ENCODE assay signal across 1 cellular context in the genomic region with DNA sequence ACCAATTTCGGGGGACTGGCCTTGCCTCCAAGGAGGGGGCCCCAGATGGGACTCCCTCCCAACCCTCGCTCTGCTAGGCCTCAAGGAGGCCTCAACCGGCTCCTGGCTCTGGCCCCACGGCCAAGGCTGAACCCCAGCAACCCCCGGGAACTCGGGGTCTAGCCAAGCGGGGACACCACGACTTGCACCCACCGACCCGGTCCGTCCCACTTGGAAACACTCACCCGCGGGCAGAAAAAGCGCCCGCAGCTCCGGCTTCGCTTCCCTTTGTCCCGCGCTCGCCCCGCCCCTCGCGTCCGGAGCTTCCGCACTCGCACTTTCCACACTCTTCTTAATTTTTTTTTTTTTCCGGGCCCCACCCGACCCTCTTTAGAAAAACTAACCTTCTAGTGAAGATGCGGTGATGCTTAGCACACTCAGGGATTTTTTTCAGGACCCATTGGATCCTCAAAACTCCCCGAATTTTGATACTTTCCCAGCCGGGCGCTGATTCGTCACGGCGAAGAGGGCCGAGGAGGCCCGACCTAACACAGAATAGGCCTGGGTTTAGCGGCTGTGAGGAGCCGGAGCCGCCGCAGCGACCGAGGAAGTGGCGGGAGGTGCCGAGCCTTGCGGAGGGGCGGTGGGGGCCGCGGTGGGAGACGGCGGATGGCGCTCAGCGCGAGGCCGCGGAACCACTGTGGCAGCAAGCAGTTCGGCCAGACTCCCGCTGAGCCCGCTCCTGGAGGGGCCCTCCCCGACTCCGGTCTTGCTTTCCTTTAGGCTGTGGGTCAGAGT.
TF ChIP-seq lines count a peak whose summit lies in the region.

A gene (minus strand): TSS at position 270 of the 777 bp plus-strand sequence. CDS start 2,016 bp downstream, outside the sequence.

TF ChIP-seq in HepG2, 621 proteins besides CTCF, POLR2A, EP300 and RAD21 (continued from another document and continues in another):
- TF ChIP-seq KLF13 (CRISPR knock-in tag; IDR thresholded peaks at IDR 0.05), result peak; percentile 80; the same call in 1 of the 2 replicates
- peak; percentile 66 for TF ChIP-seq TBX2 (CRISPR knock-in tag; IDR thresholded peaks at IDR 0.05; ENCODE audit: borderline replicate concordance)
- peak; percentile 71; the same call in 1 of the 2 replicates for TF ChIP-seq NFKB2 (CRISPR knock-in tag; IDR thresholded peaks at IDR 0.05; ENCODE audit: borderline replicate concordance)
- TF ChIP-seq, protein P1, sequence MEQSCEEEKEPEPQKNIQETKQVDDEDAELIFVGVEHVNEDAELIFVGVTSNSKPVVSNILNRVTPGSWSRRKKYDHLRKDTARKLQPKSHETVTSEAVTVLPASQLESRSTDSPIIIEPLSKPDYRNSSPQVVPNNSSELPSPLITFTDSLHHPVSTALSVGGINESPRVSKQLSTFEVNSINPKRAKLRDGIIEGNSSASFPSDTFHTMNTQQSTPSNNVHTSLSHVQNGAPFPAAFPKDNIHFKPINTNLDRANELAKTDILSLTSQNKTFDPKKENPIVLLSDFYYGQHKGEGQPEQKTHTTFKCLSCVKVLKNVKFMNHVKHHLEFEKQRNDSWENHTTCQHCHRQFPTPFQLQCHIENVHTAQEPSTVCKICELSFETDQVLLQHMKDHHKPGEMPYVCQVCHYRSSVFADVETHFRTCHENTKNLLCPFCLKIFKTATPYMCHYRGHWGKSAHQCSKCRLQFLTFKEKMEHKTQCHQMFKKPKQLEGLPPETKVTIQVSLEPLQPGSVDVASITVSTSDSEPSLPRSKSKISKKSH (CRISPR knock-in tag; IDR thresholded peaks at IDR 0.05; ENCODE audit: borderline replicate concordance), result peak; percentile 97
- TF ChIP-seq, protein P2, sequence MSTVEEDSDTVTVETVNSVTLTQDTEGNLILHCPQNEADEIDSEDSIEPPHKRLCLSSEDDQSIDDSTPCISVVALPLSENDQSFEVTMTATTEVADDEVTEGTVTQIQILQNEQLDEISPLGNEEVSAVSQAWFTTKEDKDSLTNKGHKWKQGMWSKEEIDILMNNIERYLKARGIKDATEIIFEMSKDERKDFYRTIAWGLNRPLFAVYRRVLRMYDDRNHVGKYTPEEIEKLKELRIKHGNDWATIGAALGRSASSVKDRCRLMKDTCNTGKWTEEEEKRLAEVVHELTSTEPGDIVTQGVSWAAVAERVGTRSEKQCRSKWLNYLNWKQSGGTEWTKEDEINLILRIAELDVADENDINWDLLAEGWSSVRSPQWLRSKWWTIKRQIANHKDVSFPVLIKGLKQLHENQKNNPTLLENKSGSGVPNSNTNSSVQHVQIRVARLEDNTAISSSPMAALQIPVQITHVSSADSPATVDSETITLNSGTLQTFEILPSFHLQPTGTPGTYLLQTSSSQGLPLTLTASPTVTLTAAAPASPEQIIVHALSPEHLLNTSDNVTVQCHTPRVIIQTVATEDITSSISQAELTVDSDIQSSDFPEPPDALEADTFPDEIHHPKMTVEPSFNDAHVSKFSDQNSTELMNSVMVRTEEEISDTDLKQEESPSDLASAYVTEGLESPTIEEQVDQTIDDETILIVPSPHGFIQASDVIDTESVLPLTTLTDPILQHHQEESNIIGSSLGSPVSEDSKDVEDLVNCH (CRISPR knock-in tag; IDR thresholded peaks at IDR 0.05), result 0 out of 2 replicates have a peak, but pooled peaks have one; percentile 41
- no peak; the same call in 1 of the 2 replicates for TF ChIP-seq ZNF850 (CRISPR knock-in tag; conservative IDR thresholded peaks at IDR 0.05)
- peak; percentile 96 for TF ChIP-seq U2AF1 (optimal IDR thresholded peaks at IDR 0.05; ENCODE audit: low read depth, low read length)
- TF ChIP-seq ZNF251 (CRISPR knock-in tag; IDR thresholded peaks at IDR 0.05), result no peak
- TF ChIP-seq KAT2B (IDR thresholded peaks at IDR 0.05; ENCODE audit: borderline replicate concordance, low read depth, low read length), result no peak
- TF ChIP-seq, protein P3, sequence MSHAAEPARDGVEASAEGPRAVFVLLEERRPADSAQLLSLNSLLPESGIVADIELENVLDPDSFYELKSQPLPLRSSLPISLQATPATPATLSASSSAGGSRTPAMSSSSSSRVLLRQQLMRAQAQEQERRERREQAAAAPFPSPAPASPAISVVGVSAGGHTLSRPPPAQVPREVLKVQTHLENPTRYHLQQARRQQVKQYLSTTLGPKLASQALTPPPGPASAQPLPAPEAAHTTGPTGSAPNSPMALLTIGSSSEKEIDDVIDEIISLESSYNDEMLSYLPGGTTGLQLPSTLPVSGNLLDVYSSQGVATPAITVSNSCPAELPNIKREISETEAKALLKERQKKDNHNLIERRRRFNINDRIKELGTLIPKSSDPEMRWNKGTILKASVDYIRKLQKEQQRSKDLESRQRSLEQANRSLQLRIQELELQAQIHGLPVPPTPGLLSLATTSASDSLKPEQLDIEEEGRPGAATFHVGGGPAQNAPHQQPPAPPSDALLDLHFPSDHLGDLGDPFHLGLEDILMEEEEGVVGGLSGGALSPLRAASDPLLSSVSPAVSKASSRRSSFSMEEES (CRISPR knock-in tag; IDR thresholded peaks at IDR 0.05), result peak; percentile 25; the same call in 1 of the 2 replicates
- peak; percentile 79; the same call in 1 of the 2 replicates for TF ChIP-seq ZNF337 (CRISPR knock-in tag; IDR thresholded peaks at IDR 0.05; ENCODE audit: borderline replicate concordance, low read depth)
- TF ChIP-seq, protein P4, sequence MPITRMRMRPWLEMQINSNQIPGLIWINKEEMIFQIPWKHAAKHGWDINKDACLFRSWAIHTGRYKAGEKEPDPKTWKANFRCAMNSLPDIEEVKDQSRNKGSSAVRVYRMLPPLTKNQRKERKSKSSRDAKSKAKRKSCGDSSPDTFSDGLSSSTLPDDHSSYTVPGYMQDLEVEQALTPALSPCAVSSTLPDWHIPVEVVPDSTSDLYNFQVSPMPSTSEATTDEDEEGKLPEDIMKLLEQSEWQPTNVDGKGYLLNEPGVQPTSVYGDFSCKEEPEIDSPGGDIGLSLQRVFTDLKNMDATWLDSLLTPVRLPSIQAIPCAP (CRISPR knock-in tag; IDR thresholded peaks at IDR 0.05; ENCODE audit: low read depth), result no peak
- TF ChIP-seq ZNF652 (CRISPR knock-in tag; IDR thresholded peaks at IDR 0.05; ENCODE audit: borderline replicate concordance, low read depth), result no peak
- TF ChIP-seq ARNT (IDR thresholded peaks at IDR 0.05), result no peak
- peak; percentile 70; the same call in 1 of the 2 replicates for TF ChIP-seq ZNF33B (CRISPR knock-in tag; IDR thresholded peaks at IDR 0.05)
- peak; percentile 97 for TF ChIP-seq KDM5B (CRISPR knock-in tag; IDR thresholded peaks at IDR 0.05; ENCODE audit: borderline replicate concordance)
- peak; percentile 55; the same call in 1 of the 2 replicates for TF ChIP-seq HOXA5 (CRISPR knock-in tag; IDR thresholded peaks at IDR 0.05)
- TF ChIP-seq SMYD3 (CRISPR knock-in tag; IDR thresholded peaks at IDR 0.05), result peak; percentile 73; the same call in 1 of the 2 replicates
- TF ChIP-seq ZNF292 (CRISPR knock-in tag; IDR thresholded peaks at IDR 0.05; ENCODE audit: borderline replicate concordance, low read depth), result no peak
- TF ChIP-seq ASH2L (IDR thresholded peaks at IDR 0.05; ENCODE audit: insufficient read length, low read depth, low read length), result peak; percentile 100
- TF ChIP-seq RARG (CRISPR knock-in tag; IDR thresholded peaks at IDR 0.05; ENCODE audit: low read depth), result no peak
- TF ChIP-seq ZFY (CRISPR knock-in tag; IDR thresholded peaks at IDR 0.05), result peak; percentile 99
- no peak for TF ChIP-seq ZNF138 (CRISPR knock-in tag; IDR thresholded peaks at IDR 0.05; ENCODE audit: low read depth)
- TF ChIP-seq, protein P5, sequence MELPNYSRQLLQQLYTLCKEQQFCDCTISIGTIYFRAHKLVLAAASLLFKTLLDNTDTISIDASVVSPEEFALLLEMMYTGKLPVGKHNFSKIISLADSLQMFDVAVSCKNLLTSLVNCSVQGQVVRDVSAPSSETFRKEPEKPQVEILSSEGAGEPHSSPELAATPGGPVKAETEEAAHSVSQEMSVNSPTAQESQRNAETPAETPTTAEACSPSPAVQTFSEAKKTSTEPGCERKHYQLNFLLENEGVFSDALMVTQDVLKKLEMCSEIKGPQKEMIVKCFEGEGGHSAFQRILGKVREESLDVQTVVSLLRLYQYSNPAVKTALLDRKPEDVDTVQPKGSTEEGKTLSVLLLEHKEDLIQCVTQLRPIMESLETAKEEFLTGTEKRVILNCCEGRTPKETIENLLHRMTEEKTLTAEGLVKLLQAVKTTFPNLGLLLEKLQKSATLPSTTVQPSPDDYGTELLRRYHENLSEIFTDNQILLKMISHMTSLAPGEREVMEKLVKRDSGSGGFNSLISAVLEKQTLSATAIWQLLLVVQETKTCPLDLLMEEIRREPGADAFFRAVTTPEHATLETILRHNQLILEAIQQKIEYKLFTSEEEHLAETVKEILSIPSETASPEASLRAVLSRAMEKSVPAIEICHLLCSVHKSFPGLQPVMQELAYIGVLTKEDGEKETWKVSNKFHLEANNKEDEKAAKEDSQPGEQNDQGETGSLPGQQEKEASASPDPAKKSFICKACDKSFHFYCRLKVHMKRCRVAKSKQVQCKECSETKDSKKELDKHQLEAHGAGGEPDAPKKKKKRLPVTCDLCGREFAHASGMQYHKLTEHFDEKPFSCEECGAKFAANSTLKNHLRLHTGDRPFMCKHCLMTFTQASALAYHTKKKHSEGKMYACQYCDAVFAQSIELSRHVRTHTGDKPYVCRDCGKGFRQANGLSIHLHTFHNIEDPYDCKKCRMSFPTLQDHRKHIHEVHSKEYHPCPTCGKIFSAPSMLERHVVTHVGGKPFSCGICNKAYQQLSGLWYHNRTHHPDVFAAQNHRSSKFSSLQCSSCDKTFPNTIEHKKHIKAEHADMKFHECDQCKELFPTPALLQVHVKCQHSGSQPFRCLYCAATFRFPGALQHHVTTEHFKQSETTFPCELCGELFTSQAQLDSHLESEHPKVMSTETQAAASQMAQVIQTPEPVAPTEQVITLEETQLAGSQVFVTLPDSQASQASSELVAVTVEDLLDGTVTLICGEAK (IDR thresholded peaks at IDR 0.05), result no peak
- TF ChIP-seq, protein P5 (CRISPR knock-in tag; IDR thresholded peaks at IDR 0.05), result peak; percentile 84
- TF ChIP-seq KLF11 (CRISPR knock-in tag; IDR thresholded peaks at IDR 0.05), result no peak
- TF ChIP-seq MYNN (CRISPR knock-in tag; IDR thresholded peaks at IDR 0.05; ENCODE audit: low read depth), result peak; percentile 0; the same call in 1 of the 2 replicates
- TF ChIP-seq CENPT (CRISPR knock-in tag; IDR thresholded peaks at IDR 0.05; ENCODE audit: low read depth), result 0 out of 2 replicates have a peak, but pooled peaks have one; percentile 31
- no peak for TF ChIP-seq HMGA1 (CRISPR knock-in tag; conservative IDR thresholded peaks at IDR 0.05)
- peak; percentile 39 for TF ChIP-seq ZNF264 (CRISPR knock-in tag; IDR thresholded peaks at IDR 0.05)
- TF ChIP-seq NFYB (CRISPR knock-in tag; IDR thresholded peaks at IDR 0.05), result no peak
- TF ChIP-seq IRX3 (CRISPR knock-in tag; IDR thresholded peaks at IDR 0.05; ENCODE audit: borderline replicate concordance, low read depth), result no peak; the same call in 1 of the 2 replicates
- TF ChIP-seq NPAS2 (CRISPR knock-in tag; IDR thresholded peaks at IDR 0.05; ENCODE audit: borderline replicate concordance), result no peak
- TF ChIP-seq ZNF570 (CRISPR knock-in tag; IDR thresholded peaks at IDR 0.05; ENCODE audit: borderline replicate concordance), result no peak
- peak; percentile 95 for TF ChIP-seq RBFOX2 (IDR thresholded peaks at IDR 0.05; ENCODE audit: low read depth, low read length)
- TF ChIP-seq ISX (CRISPR knock-in tag; conservative IDR thresholded peaks at IDR 0.05), result peak; percentile 87; the same call in 1 of the 2 replicates
- TF ChIP-seq, protein P6, sequence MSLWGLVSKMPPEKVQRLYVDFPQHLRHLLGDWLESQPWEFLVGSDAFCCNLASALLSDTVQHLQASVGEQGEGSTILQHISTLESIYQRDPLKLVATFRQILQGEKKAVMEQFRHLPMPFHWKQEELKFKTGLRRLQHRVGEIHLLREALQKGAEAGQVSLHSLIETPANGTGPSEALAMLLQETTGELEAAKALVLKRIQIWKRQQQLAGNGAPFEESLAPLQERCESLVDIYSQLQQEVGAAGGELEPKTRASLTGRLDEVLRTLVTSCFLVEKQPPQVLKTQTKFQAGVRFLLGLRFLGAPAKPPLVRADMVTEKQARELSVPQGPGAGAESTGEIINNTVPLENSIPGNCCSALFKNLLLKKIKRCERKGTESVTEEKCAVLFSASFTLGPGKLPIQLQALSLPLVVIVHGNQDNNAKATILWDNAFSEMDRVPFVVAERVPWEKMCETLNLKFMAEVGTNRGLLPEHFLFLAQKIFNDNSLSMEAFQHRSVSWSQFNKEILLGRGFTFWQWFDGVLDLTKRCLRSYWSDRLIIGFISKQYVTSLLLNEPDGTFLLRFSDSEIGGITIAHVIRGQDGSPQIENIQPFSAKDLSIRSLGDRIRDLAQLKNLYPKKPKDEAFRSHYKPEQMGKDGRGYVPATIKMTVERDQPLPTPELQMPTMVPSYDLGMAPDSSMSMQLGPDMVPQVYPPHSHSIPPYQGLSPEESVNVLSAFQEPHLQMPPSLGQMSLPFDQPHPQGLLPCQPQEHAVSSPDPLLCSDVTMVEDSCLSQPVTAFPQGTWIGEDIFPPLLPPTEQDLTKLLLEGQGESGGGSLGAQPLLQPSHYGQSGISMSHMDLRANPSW (CRISPR knock-in tag; IDR thresholded peaks at IDR 0.05; ENCODE audit: borderline replicate concordance), result no peak
- peak; percentile 77; the same call in 1 of the 2 replicates for TF ChIP-seq NFIC (IDR thresholded peaks at IDR 0.05; ENCODE audit: low read length)
- no peak for TF ChIP-seq ZNF496 (CRISPR knock-in tag; IDR thresholded peaks at IDR 0.05; ENCODE audit: insufficient replicate concordance)
- peak; percentile 42 for TF ChIP-seq IKZF4 (CRISPR knock-in tag; IDR thresholded peaks at IDR 0.05; ENCODE audit: borderline replicate concordance, low read depth, not compliant biosample characterization)
- TF ChIP-seq ETV5 (CRISPR knock-in tag; IDR thresholded peaks at IDR 0.05; ENCODE audit: borderline replicate concordance), result peak; percentile 51; the same call in 1 of the 2 replicates
- TF ChIP-seq PAF1 (CRISPR knock-in tag; IDR thresholded peaks at IDR 0.05), result no peak
- TF ChIP-seq GATAD2A (CRISPR knock-in tag; IDR thresholded peaks at IDR 0.05), result no peak
